In the genomic region with DNA sequence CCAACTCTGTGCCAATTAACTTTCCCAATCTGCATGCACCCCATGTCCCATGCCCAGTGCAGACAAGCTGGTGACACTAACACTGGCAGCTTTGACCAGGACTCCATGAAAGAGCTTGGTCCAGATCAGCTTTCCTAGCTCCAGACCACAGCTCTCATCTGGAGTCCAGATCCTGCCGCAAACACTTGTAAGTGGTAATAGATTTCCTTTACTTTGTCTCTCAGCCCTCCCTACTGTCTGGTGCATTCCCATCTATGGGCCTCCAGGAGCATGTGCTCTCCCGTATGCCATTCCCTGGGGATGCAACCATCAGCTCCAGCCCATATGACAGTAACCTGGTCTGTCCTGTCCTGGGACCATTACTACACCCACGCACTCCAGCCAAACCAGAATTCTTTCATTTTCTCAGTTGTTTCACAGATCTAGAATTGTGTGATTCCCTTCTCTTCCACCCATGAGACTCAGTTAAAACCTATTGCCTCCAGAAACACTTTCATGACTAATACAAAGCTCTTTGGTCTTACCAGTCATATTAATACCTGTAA, we compare ENCODE assay signal across 1 cellular context.
TF ChIP-seq lines count a peak whose summit lies in the region.

No MANE protein-coding gene starts in this region.

TF ChIP-seq in IMR-90, 13 proteins besides CTCF, POLR2A, EP300 and RAD21 (continued from another document):
- no peak for TF ChIP-seq MAZ (IDR thresholded peaks at IDR 0.05; ENCODE audit: borderline replicate concordance, low read depth, low read length)
- no peak for TF ChIP-seq MXI1 (IDR thresholded peaks at IDR 0.05; ENCODE audit: borderline replicate concordance, low read depth, low read length)
- TF ChIP-seq, protein P1, sequence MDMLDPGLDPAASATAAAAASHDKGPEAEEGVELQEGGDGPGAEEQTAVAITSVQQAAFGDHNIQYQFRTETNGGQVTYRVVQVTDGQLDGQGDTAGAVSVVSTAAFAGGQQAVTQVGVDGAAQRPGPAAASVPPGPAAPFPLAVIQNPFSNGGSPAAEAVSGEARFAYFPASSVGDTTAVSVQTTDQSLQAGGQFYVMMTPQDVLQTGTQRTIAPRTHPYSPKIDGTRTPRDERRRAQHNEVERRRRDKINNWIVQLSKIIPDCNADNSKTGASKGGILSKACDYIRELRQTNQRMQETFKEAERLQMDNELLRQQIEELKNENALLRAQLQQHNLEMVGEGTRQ (IDR thresholded peaks at IDR 0.05; ENCODE audit: low read depth, low read length): no peak
- no peak for TF ChIP-seq CEBPB (IDR thresholded peaks at IDR 0.05; ENCODE audit: low read depth, low read length)
- no peak for TF ChIP-seq MAFK (IDR thresholded peaks at IDR 0.05; ENCODE audit: low read depth, low read length)
- no peak for TF ChIP-seq NFE2L2 (IDR thresholded peaks at IDR 0.05; ENCODE audit: low read depth, low read length)
